23 cellular contexts compared by ENCODE assay signal in the genomic region with DNA sequence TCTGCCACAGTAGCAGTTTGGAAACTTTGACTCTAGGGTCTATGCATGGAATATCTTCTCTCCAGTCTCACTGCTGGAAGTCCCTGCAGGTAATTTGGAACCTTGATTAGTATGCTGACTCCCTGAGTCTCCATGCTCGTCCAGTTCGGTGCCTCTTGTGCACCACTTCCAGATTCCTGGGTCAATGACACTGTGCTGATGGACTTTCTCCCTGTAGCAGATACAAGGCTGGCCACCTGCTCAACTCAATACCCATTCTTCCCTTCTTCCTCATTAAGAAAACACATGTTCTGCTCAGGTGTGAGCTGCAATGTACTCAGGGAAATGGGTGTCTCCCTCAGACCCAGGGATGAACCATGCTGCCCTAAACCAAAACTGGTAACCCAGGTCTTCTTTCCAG.
"Had no signal": no experiment of that assay in that cellular context is flagged by ENCODE, and none has a peak within 500 bp of the region (broad histone marks: within the 10 kb centered on the region; RNA-seq: fewer than 3 reads in every experiment).

No MANE protein-coding gene starts in this region.

- ATAC-seq: activated T-helper 17 cell treated with anti-CD3 and anti-CD28 coated beads, Interleukin-2, amount 50 U/mL, for 72 hours; K562 had no signal

- H3K9me3 Mint-ChIP-seq: activated B cell treated with CpG ODN at 0.5 μM for 24 hours; activated CD4-positive, alpha-beta memory T cell treated with anti-CD3 and anti-CD28 coated beads, Interleukin-2, amount 10 ng/mL, durations not matched to agents 7 days and 5 days; activated naive CD4-positive, alpha-beta T cell treated with anti-CD3 and anti-CD28 coated beads, Interleukin-2, amount 10 ng/mL, durations not matched to agents 7 days and 5 days; activated naive CD8-positive, alpha-beta T cell treated with anti-CD3 and anti-CD28 coated beads for 36 hours; activated T-helper 17 cell treated with anti-CD3 and anti-CD28 coated beads, Interleukin-2, amount 50 U/mL, for 72 hours; T-helper 1 cell treated with Interleukin-12 subunit alpha and Interleukin-12 subunit beta and Interleukin-4 antibody, amounts not matched to agents 30 μg/mL and 1 μg/mL, for 36 hours had no signal

- H3K4me1 Mint-ChIP-seq: activated CD4-positive, alpha-beta memory T cell treated with anti-CD3 and anti-CD28 coated beads, Interleukin-2, amount 10 ng/mL, durations not matched to agents 7 days and 5 days; activated naive CD4-positive, alpha-beta T cell treated with anti-CD3 and anti-CD28 coated beads, Interleukin-2, amount 10 ng/mL, durations not matched to agents 7 days and 5 days; activated naive CD8-positive, alpha-beta T cell treated with anti-CD3 and anti-CD28 coated beads for 36 hours; activated T-helper 17 cell treated with anti-CD3 and anti-CD28 coated beads, Interleukin-2, amount 50 U/mL, for 72 hours had no signal

- H3K27me3 ChIP-seq: brain microvascular endothelial cell, cardiac muscle cell, Peyer's patch, SJSA1 had no signal

- DNase-seq: activated B cell treated with CpG ODN at 0.5 μM for 24 hours; activated CD4-positive, alpha-beta memory T cell treated with anti-CD3 and anti-CD28 coated beads, Interleukin-2, amount 10 ng/mL, durations not matched to agents 7 days and 5 days; activated CD4-positive, alpha-beta T cell treated with anti-CD3 and anti-CD28 coated beads, Interleukin-2, amount 50 U/mL, for 1 hour; activated gamma-delta T cell; activated naive CD4-positive, alpha-beta T cell treated with anti-CD3 and anti-CD28 coated beads, Interleukin-2, amount 10 ng/mL, durations not matched to agents 7 days and 5 days; activated naive CD8-positive, alpha-beta T cell treated with anti-CD3 and anti-CD28 coated beads for 36 hours; activated T-cell treated with anti-CD3 and anti-CD28 coated beads for 4 hours; activated T-cell treated with anti-CD3 and anti-CD28 coated beads, Interleukin-2, amount 50 U/mL, for 48 hours; brain microvascular endothelial cell; Karpas-422; NCI-H1105 treated with DMSO at 0.1 percent for 48 hours; NCI-H1436 treated with DMSO at 0.1 percent for 48 hours; NCI-H187 treated with DMSO at 0.1 percent for 48 hours; NCI-H2081 treated with DMSO at 0.1 percent for 48 hours; NCI-H446; NCI-H524; Peyer's patch; SHP77 had no signal

- H3K9me3 ChIP-seq: Peyer's patch, SJSA1 had no signal

- H3K27ac ChIP-seq: brain microvascular endothelial cell, cardiac muscle cell, Peyer's patch, SJSA1 had no signal

- H3K4me3 ChIP-seq: cardiac muscle cell, K562, Peyer's patch, SJSA1 had no signal

- H3K36me3 Mint-ChIP-seq: activated naive CD4-positive, alpha-beta T cell treated with anti-CD3 and anti-CD28 coated beads, Interleukin-2, amount 10 ng/mL, durations not matched to agents 7 days and 5 days; activated naive CD8-positive, alpha-beta T cell treated with anti-CD3 and anti-CD28 coated beads for 36 hours had no signal

- H3K27ac Mint-ChIP-seq: activated B cell treated with CpG ODN at 0.5 μM for 24 hours; activated CD4-positive, alpha-beta memory T cell treated with anti-CD3 and anti-CD28 coated beads, Interleukin-2, amount 10 ng/mL, durations not matched to agents 7 days and 5 days; activated naive CD4-positive, alpha-beta T cell treated with anti-CD3 and anti-CD28 coated beads, Interleukin-2, amount 10 ng/mL, durations not matched to agents 7 days and 5 days; activated naive CD8-positive, alpha-beta T cell treated with anti-CD3 and anti-CD28 coated beads for 36 hours; activated T-helper 17 cell treated with anti-CD3 and anti-CD28 coated beads, Interleukin-2, amount 50 U/mL, for 72 hours; T-helper 1 cell treated with Interleukin-12 subunit alpha and Interleukin-12 subunit beta and Interleukin-4 antibody, amounts not matched to agents 30 μg/mL and 1 μg/mL, for 36 hours had no signal

- H3K4me3 Mint-ChIP-seq: activated B cell treated with CpG ODN at 0.5 μM for 24 hours; activated CD4-positive, alpha-beta memory T cell treated with anti-CD3 and anti-CD28 coated beads, Interleukin-2, amount 10 ng/mL, durations not matched to agents 7 days and 5 days; activated naive CD4-positive, alpha-beta T cell treated with anti-CD3 and anti-CD28 coated beads, Interleukin-2, amount 10 ng/mL, durations not matched to agents 7 days and 5 days; activated naive CD8-positive, alpha-beta T cell treated with anti-CD3 and anti-CD28 coated beads for 36 hours; activated T-helper 17 cell treated with anti-CD3 and anti-CD28 coated beads, Interleukin-2, amount 50 U/mL, for 72 hours; T-helper 1 cell treated with Interleukin-12 subunit alpha and Interleukin-12 subunit beta and Interleukin-4 antibody, amounts not matched to agents 30 μg/mL and 1 μg/mL, for 36 hours had no signal
